ENCODE assay signal across 8 cellular contexts in the genomic region with DNA sequence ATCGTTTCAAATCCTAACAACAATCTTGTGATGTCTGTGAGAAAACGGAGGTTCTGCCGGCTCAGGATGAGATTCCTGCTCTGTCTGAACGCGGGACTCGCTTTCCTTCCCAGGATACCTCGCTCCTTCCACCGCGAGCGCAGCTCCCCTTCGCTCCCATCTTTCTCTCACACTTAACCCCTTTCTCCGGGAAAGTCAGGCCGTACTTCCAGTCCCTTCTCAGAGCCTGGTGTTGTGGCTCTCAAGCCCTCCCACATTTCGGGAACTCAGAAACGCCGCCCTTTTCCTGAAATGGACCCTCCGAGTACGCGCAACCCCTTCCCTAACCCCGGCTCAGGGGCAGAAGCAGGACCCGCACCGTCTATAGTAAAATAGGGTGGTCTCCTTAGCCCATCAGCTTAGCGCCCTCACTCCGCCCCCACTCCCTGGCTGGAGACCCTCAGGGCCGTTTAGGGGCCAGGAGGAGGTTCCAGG. TPM values are rescaled to one million over a fixed set of nuclear protein-coding genes. Genes with fewer than 3 reads are reported as not detected.
DNase-seq lines count a peak whose midpoint lies in the region; ATAC-seq and TF ChIP-seq lines count a peak whose summit lies in the region.

No MANE protein-coding gene starts in this region.

- peak overlapping the region in 1 of 2 experiments; percentile 84 for H3K4ac ChIP-seq in mesenchymal stem cell (ENCODE audit: low read depth in 1 of 2, low read length in 2 of 2)

- H3K18ac ChIP-seq in mesenchymal stem cell (ENCODE audit: low read depth in 1 of 2, low read length in 2 of 2) = peak overlapping the region; percentile 81 to 99

- peak overlapping the region; percentile 99 for H4K8ac ChIP-seq in mesenchymal stem cell (ENCODE audit: low read length)

- H3K9ac ChIP-seq in mesenchymal stem cell (ENCODE audit: low read length) = peak overlapping the region; percentile 99

- no peak overlapping the region for H3K14ac ChIP-seq in mesenchymal stem cell (ENCODE audit: low read length in 2 of 2)

- intact Hi-C loops in dorsolateral prefrontal cortex (cut with DNase I) = loop anchor here (1.0 to 10.0 kb wide), 3 partner anchors 20 to 735 kb away; partner anchors contain the start of gene MAP2K5 (in 2 of the 2)

- peak in 1 of 2 donors; percentile 47 for TF ChIP-seq POLR2A in Peyer's patch (IDR thresholded peaks at IDR 0.05)
- no peak for TF ChIP-seq POLR2A in upper lobe of left lung (IDR thresholded peaks at IDR 0.05)

- 3% methylated on average over 22 of the region's 25 CpGs for whole genome bisulfite sequencing in mesenchymal stem cell
- WGBS in upper lobe of left lung, 2 donors = 0 to 4% methylated on average over 15 to 25 of the region's 25 CpGs

- H3K27ac ChIP-seq in Peyer's patch (peak overlapping the region; percentile 93 to 97 (median 95)), dorsolateral prefrontal cortex (peak overlapping the region; percentile 95 to 100 (median 99)), mesenchymal stem cell (ENCODE audit: low read length, poor library complexity, severe bottlenecking) (peak overlapping the region; percentile 95), upper lobe of left lung (peak overlapping the region; percentile 94 to 99 (median 96))

- peak overlapping the region; percentile 88 for H2BK15ac ChIP-seq in mesenchymal stem cell (ENCODE audit: low read depth, poor library complexity, severe bottlenecking)

- no peaks in the 10 kb centered on the region for H3K36me3 ChIP-seq in Peyer's patch
- peaks cover 0 to 12% of the 10 kb centered on the region in 2 experiments for H3K36me3 ChIP-seq in mesenchymal stem cell (ENCODE audit: control insufficient read depth in 1 of 2, insufficient read depth in 2 of 2, low read depth in 1 of 2, low read length in 2 of 2)
- no peaks in the 10 kb centered on the region for H3K36me3 ChIP-seq in upper lobe of left lung

- peak overlapping the region; percentile 94 for H4K91ac ChIP-seq in mesenchymal stem cell (ENCODE audit: low read length)

- H3K27me3 ChIP-seq in Peyer's patch (no peaks in the 10 kb centered on the region), dorsolateral prefrontal cortex (no peaks in the 10 kb centered on the region), mesenchymal stem cell (ENCODE audit: control insufficient read depth in 1 of 2, insufficient read depth in 1 of 2, low read length in 2 of 2) (no peaks in the 10 kb centered on the region), upper lobe of left lung (no peaks in the 10 kb centered on the region)

- H3K23ac ChIP-seq in mesenchymal stem cell (ENCODE audit: low read length in 2 of 2) = peak overlapping the region in 1 of 2 experiments; percentile 79

- H3K9me3 ChIP-seq in Peyer's patch (no peaks in the 10 kb centered on the region), mesenchymal stem cell (ENCODE audit: control insufficient read depth, low read length) (no peaks in the 10 kb centered on the region), upper lobe of left lung (no peaks in the 10 kb centered on the region)

- peak overlapping the region; percentile 32 for H2BK5ac ChIP-seq in mesenchymal stem cell (ENCODE audit: low read depth, low read length, poor library complexity, severe bottlenecking)

- peak overlapping the region in 1 of 2 experiments; percentile 12 for H2BK12ac ChIP-seq in mesenchymal stem cell (ENCODE audit: low read length in 2 of 2)

- peaks cover 8% of the 10 kb centered on the region for H3K79me1 ChIP-seq in mesenchymal stem cell (replicated peaks; ENCODE audit: low read length, poor library complexity, severe bottlenecking)

- DNase-seq in NCI-H2081 (lab: John Stamatoyannopoulos, UW) (peak; percentile 39 to 76), NCI-H2081 treated with DMSO at 0.1 percent for 48 hours (lab: John Stamatoyannopoulos, UW) (no peak), Peyer's patch (peak in 1 of 3 donors; percentile 65), dorsolateral prefrontal cortex (peak in 7 of 10 donors; percentile 31 to 70 (median 54)), mesenchymal stem cell (no peak), upper lobe of left lung (peak in 1 of 2 donors; percentile 42), NAMALWA (ENCODE audit: low spot score) (no peak)

- TF ChIP-seq EP300 in upper lobe of left lung (IDR thresholded peaks at IDR 0.05) = peak in 1 of 4 donors; percentile 1

- peak overlapping the region; percentile 68 to 87 (median 82) for H3K4me3 ChIP-seq in Peyer's patch
- peak overlapping the region; percentile 63 to 100 (median 94) for H3K4me3 ChIP-seq in dorsolateral prefrontal cortex
- H3K4me3 ChIP-seq in mesenchymal stem cell (ENCODE audit: insufficient read depth in 1 of 2, low read depth in 1 of 2, low read length in 2 of 2) = peak overlapping the region; percentile 90 to 98
- peak overlapping the region; percentile 69 to 95 (median 87) for H3K4me3 ChIP-seq in upper lobe of left lung

- peak; percentile 7 for ATAC-seq in HG02852 (IDR thresholded peaks at IDR 0.05; ENCODE audit: unreplicated experiment)
- peak; percentile 16 to 63 for ATAC-seq in upper lobe of left lung (ENCODE audit: low FRiP score in 2 of 2)

- peak overlapping the region; percentile 68 for H2AFZ ChIP-seq in mesenchymal stem cell (ENCODE audit: low read depth, low read length)

- no peak overlapping the region for H2AK5ac ChIP-seq in mesenchymal stem cell (ENCODE audit: low read length, severe bottlenecking)

- peak overlapping the region; percentile 88 for H3K4me2 ChIP-seq in mesenchymal stem cell (ENCODE audit: low read length, poor library complexity, severe bottlenecking)

- peak overlapping the region; percentile 59 for H2BK120ac ChIP-seq in mesenchymal stem cell (ENCODE audit: low read depth, low read length)

- H3K4me1 ChIP-seq in Peyer's patch (peaks cover 0 to 42% (median 17%) of the 10 kb centered on the region in 4 donors), mesenchymal stem cell (ENCODE audit: control insufficient read depth, insufficient read depth, low read depth, low read length) (peaks cover 5% of the 10 kb centered on the region), upper lobe of left lung (peaks cover 35 to 60% (median 49%) of the 10 kb centered on the region in 4 donors)

- TF ChIP-seq CTCF in Peyer's patch (IDR thresholded peaks at IDR 0.05) (no peak), dorsolateral prefrontal cortex (IDR thresholded peaks at IDR 0.05 in 54 of 56, conservative IDR thresholded peaks at IDR 0.05 in 2 of 56; ENCODE audit: low read depth in 1 of 56, partially characterized antibody in 56 of 56) (peak in 2 of 56 donors; percentile 3 to 6), upper lobe of left lung (IDR thresholded peaks at IDR 0.05) (no peak)

RNA-seq across cellular contexts. Expression of gene FEM1B, which starts 0.4 kb away (rescaled TPM):
- total RNA-seq in Peyer's patch (10 to 100 TPM; 28.1 to 48.2 (median 43.0) TPM), dorsolateral prefrontal cortex (100 to 1,000 TPM in 62 of 120 experiments, 10 to 100 TPM in 58; 63.2 to 136 (median 101) TPM), upper lobe of left lung (10 to 100 TPM; 16.0 to 58.8 (median 36.9) TPM)
- polyA plus RNA-seq in mesenchymal stem cell (2013, experiment 1 of 2) = 28.3 TPM
- 28.2 TPM for polyA plus RNA-seq in mesenchymal stem cell (2013, experiment 2 of 2)

RNA-seq across cellular contexts. Expression of gene CLN6, which starts 47.6 kb away (rescaled TPM):
- total RNA-seq in Peyer's patch (10 to 100 TPM; 19.0 to 38.0 (median 23.0) TPM), dorsolateral prefrontal cortex (10 to 100 TPM; 18.4 to 49.4 (median 29.8) TPM), upper lobe of left lung (10 to 100 TPM; 19.4 to 48.3 (median 28.7) TPM)
- 23.5 TPM for polyA plus RNA-seq in mesenchymal stem cell (2013, experiment 1 of 2)
- polyA plus RNA-seq in mesenchymal stem cell (2013, experiment 2 of 2) = 23.2 TPM

Comparison
In these comparisons a context has a peak if more than half of its experiments do, and no peak if none do; other contexts are left out.
1. DNase-seq: peak in NCI-H2081 (2 of 2) and dorsolateral prefrontal cortex (7 of 10); none in NCI-H2081 treated with DMSO at 0.1 percent for 48 hours (single experiment), mesenchymal stem cell (single experiment) and NAMALWA (single experiment).
2. Peak in every context shown above with its lines, with median percentiles within 50 percentile points of each other: H3K27ac ChIP-seq and H3K4me3 ChIP-seq.